ENCODE assay signal across 1 cellular context in the genomic region with DNA sequence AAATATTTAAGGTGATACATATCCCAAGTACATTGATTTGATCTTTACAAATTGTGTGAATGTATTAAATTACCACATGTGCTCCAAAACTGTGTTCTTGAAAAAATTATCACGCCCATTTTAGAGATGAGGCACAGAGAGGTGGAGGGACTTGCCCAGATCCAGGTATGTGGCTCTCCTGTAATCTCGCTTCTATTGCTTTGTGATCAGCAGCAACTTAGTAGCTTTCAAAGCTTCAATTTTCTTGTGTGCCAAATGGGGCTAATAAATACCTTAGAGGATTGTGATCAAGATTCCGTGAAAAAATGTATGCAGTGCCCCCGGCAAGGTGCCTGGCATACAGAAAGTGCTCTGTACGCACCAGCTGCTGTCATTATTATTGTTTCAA.
A peak's percentile ranks its signal among the peaks of the same experiment; 100 is the strongest.
TF ChIP-seq lines count a peak whose summit lies in the region.

No MANE protein-coding gene starts in this region.

TF ChIP-seq in A549, 52 proteins besides CTCF, POLR2A, EP300 and RAD21:
- no peak for TF ChIP-seq HDAC2 (IDR thresholded peaks at IDR 0.05)
- TF ChIP-seq GATA3 (IDR thresholded peaks at IDR 0.05; ENCODE audit: borderline replicate concordance): no peak
- TF ChIP-seq, protein P1, sequence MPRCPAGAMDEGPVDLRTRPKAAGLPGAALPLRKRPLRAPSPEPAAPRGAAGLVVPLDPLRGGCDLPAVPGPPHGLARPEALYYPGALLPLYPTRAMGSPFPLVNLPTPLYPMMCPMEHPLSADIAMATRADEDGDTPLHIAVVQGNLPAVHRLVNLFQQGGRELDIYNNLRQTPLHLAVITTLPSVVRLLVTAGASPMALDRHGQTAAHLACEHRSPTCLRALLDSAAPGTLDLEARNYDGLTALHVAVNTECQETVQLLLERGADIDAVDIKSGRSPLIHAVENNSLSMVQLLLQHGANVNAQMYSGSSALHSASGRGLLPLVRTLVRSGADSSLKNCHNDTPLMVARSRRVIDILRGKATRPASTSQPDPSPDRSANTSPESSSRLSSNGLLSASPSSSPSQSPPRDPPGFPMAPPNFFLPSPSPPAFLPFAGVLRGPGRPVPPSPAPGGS (IDR thresholded peaks at IDR 0.05): no peak
- no peak for TF ChIP-seq CEBPB (IDR thresholded peaks at IDR 0.05)
- TF ChIP-seq FOSL2 (IDR thresholded peaks at IDR 0.05): no peak
- TF ChIP-seq FOSL2 (CRISPR knock-in tag; IDR thresholded peaks at IDR 0.05): no peak
- TF ChIP-seq, protein P2, sequence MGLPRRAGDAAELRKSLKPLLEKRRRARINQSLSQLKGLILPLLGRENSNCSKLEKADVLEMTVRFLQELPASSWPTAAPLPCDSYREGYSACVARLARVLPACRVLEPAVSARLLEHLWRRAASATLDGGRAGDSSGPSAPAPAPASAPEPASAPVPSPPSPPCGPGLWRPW (IDR thresholded peaks at IDR 0.05): no peak
- TF ChIP-seq MAZ (IDR thresholded peaks at IDR 0.05; ENCODE audit: borderline replicate concordance, low read depth, low read length): no peak
- TF ChIP-seq KDM5A (IDR thresholded peaks at IDR 0.05): no peak
- TF ChIP-seq TFCP2L1 (CRISPR knock-in tag; IDR thresholded peaks at IDR 0.05): no peak
- no peak for TF ChIP-seq HOXA7 (CRISPR knock-in tag; IDR thresholded peaks at IDR 0.05)
- TF ChIP-seq MAFK (IDR thresholded peaks at IDR 0.05; ENCODE audit: partially characterized antibody): no peak
- 0 out of 5 replicates have a peak, but pooled peaks of 1 of the 2 experiments have one; percentile 17 for TF ChIP-seq JUN (IDR thresholded peaks at IDR 0.05)
- TF ChIP-seq KDM1A (IDR thresholded peaks at IDR 0.05; ENCODE audit: low read depth): peak; percentile 72; the same call in 1 of the 2 replicates
- TF ChIP-seq MYC (IDR thresholded peaks at IDR 0.05; ENCODE audit: borderline replicate concordance, low read length): no peak
